10 cellular contexts compared by ENCODE assay signal in genomic region chr13:33745370-33746324, GRCh38.
DNase-seq lines count a peak whose midpoint lies in the region; ATAC-seq and TF ChIP-seq lines count a peak whose summit lies in the region.
"Had no signal": no experiment of that assay in that cellular context is flagged by ENCODE, and none has a peak within 500 bp of the region (broad histone marks: within the 10 kb centered on the region; RNA-seq: fewer than 3 reads in every experiment).

No MANE protein-coding gene starts in this region.

- 0 out of 2 replicates have a peak overlapping the region, but pooled peaks have one; percentile 69 for H2AFZ ChIP-seq in GM23338

- H3K4me1 Mint-ChIP-seq in GM23338, result no peaks in the 10 kb centered on the region; the same call in 2 of the 3 replicates
- peaks cover 33% of the 10 kb centered on the region for H3K4me1 Mint-ChIP-seq in central memory CD8-positive, alpha-beta T cell

- peaks cover 2% of the 10 kb centered on the region; the same call in 1 of the 3 replicates for H3K9me3 Mint-ChIP-seq in GM23338
- H3K9me3 Mint-ChIP-seq in central memory CD8-positive, alpha-beta T cell, result no peaks in the 10 kb centered on the region

- H3F3A ChIP-seq in GM23338 (replicated peaks; ENCODE audit: low read depth), result no peaks in the 10 kb centered on the region

- no peak overlapping the region for H3K4me3 ChIP-seq in GM23338

- no peak overlapping the region for H3K27ac ChIP-seq in GM23338 (ENCODE audit: low read depth)

- H3K4me3 Mint-ChIP-seq in GM23338, result no peak overlapping the region
- H3K4me3 Mint-ChIP-seq in central memory CD8-positive, alpha-beta T cell, result no peak overlapping the region

- H3K36me3 ChIP-seq in GM23338 (ENCODE audit: insufficient read depth), result no peaks in the 10 kb centered on the region

- H3K27me3 ChIP-seq in GM23338 (ENCODE audit: insufficient read depth), result no peaks in the 10 kb centered on the region

- no peaks in the 10 kb centered on the region for H3K4me1 ChIP-seq in GM23338 (ENCODE audit: insufficient read depth)

- DNase-seq in GM23338 (ENCODE audit: low spot score), result no peak
- DNase-seq in LHCN-M2 (ENCODE audit: low read depth), result peak; percentile 34
- no peak for DNase-seq in central memory CD8-positive, alpha-beta T cell (ENCODE audit: low spot score in 2 of 2)
- DNase-seq in SW 1271 (lab: John Stamatoyannopoulos, UW), result no peak
- no peak for DNase-seq in KBM-7
- no peak for DNase-seq in posterior cingulate gyrus
- DNase-seq: central memory CD4-positive, alpha-beta T cell; small intestine had no signal

- no peak overlapping the region for H3K4me2 ChIP-seq in GM23338

- H3K27me3 Mint-ChIP-seq in GM23338 (ENCODE audit: insufficient read depth, low read depth, poor library complexity), result peaks cover 2% of the 10 kb centered on the region
- H3K27me3 Mint-ChIP-seq in central memory CD8-positive, alpha-beta T cell, result no peaks in the 10 kb centered on the region

- no peak for TF ChIP-seq CTCF in GM23338 (conservative IDR thresholded peaks at IDR 0.05; ENCODE audit: low read depth in 2 of 2)

- no peaks in the 10 kb centered on the region for H3K79me2 ChIP-seq in GM23338 (replicated peaks; ENCODE audit: insufficient read depth)

- H3K36me3 Mint-ChIP-seq in GM23338 (ENCODE audit: low read depth), result no peaks in the 10 kb centered on the region; the same call in 2 of the 3 replicates
- H3K36me3 Mint-ChIP-seq in central memory CD8-positive, alpha-beta T cell (ENCODE audit: insufficient read depth), result peaks cover 4% of the 10 kb centered on the region

- H3K9me2 ChIP-seq in GM23338 (ENCODE audit: insufficient read depth), result 0 out of 2 replicates have a peak, but pooled peaks cover 6% of the 10 kb centered on the region

- H3K27ac Mint-ChIP-seq in GM23338, result no peak overlapping the region
- peak overlapping the region; percentile 87 for H3K27ac Mint-ChIP-seq in central memory CD8-positive, alpha-beta T cell (ENCODE audit: low read depth)

- in situ Hi-C loops in KBM-7 (cut with MboI; ENCODE audit: low pct_unique_long_range_greater_than_20kb, low sequenced_read_pairs), result no loop called here

- intact Hi-C loops in posterior cingulate gyrus (cut with DNase I), result no loop called here

- ATAC-seq in GM18511 (IDR thresholded peaks at IDR 0.05; ENCODE audit: unreplicated experiment) (peak; percentile 58), GM23338 (no peak), HG03095 (IDR thresholded peaks at IDR 0.05; ENCODE audit: unreplicated experiment) (no peak)
- ATAC-seq in central memory CD8-positive, alpha-beta T cell (replicated peaks; ENCODE audit: extremely low read depth, poor library complexity, severe bottlenecking), result no peak

- H4K20me1 ChIP-seq in GM23338 (replicated peaks; ENCODE audit: insufficient read depth), result no peaks in the 10 kb centered on the region; the same call in 1 of the 2 replicates

TF ChIP-seq in GM23338, 12 proteins besides CTCF, POLR2A, EP300 and RAD21:
- TF ChIP-seq STAT1 (IDR thresholded peaks at IDR 0.05; ENCODE audit: unreplicated experiment), result no peak
- no peak for TF ChIP-seq NANOG (IDR thresholded peaks at IDR 0.05; ENCODE audit: borderline replicate concordance)
- no peak for TF ChIP-seq POLR2AphosphoS5 (IDR thresholded peaks at IDR 0.05; ENCODE audit: low read depth)
- TF ChIP-seq JUNB (IDR thresholded peaks at IDR 0.05; ENCODE audit: unreplicated experiment), result no peak
- TF ChIP-seq EZH2phosphoT487 (IDR thresholded peaks at IDR 0.05; ENCODE audit: unreplicated experiment), result no peak
- no peak for TF ChIP-seq ZNF331 (CRISPR knock-in tag; IDR thresholded peaks at IDR 0.05; ENCODE audit: low read depth)
- no peak for TF ChIP-seq CREB1 (CRISPR knock-in tag; IDR thresholded peaks at IDR 0.05; ENCODE audit: low read depth)
- no peak for TF ChIP-seq REST (IDR thresholded peaks at IDR 0.05; ENCODE audit: unreplicated experiment)
